2 cellular contexts compared by ENCODE assay signal in the genomic region with DNA sequence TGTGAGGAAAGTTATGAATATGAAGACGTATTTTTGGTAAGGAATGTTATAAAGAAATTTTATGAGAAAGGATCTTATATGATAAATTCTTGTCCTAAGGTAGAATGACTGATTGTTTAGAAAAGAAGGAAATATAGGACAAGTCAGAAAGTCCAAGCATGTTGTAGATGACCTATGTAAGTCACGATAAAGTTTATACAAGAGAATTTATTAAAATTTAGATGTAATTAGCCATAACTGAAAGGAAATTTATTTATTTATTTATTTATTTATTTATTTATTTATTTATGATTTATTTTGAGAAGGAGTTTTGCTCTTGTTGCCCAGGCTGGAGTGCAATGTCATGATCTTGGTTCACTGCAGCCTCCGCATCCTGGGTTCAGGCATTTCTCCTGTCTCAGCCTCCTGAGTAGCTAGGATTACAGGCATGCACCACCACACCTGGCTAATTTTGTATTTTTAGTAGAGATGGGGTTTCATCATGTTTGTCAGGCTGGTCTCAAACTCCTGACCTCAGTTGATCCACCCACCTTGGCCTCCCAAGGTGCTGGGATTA. TPM values are rescaled to one million over a fixed set of nuclear protein-coding genes. Genes with fewer than 3 reads are reported as not detected.
"Had no signal": no experiment of that assay in that cellular context is flagged by ENCODE, and none has a peak within 500 bp of the region (broad histone marks: within the 10 kb centered on the region; RNA-seq: fewer than 3 reads in every experiment).

No MANE protein-coding gene starts in this region.

RNA-seq across cellular contexts. Expression of a gene that starts 12.3 kb away (rescaled TPM):
- total RNA-seq: activated CD8-positive, alpha-beta T cell treated with anti-CD3 and anti-CD28 coated beads for 36 hours; activated naive CD8-positive, alpha-beta T cell treated with anti-CD3 and anti-CD28 coated beads, Interleukin-2, amount 10 ng/mL, durations not matched to agents 7 days and 5 days had no signal
